34 cellular contexts compared by ENCODE assay signal in the genomic region with DNA sequence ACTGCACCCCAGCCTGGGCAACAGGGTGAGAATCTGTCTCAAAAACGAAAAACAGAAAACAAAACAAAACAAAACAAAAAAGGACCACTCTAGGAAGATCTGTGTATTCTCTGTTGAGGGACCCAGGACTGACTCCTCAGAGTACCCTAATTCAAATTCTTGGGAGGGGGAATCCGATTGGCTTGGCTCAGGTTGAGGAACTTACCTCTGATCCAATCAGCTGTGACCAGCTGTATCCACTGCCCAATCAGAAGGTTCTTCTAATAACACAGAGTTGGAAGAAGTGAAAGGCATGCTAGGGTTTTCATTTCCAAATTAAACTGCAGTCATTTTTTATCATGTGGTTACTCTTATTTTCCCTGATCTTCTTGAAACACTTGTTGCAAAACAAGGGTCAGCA.
DNase-seq lines count a peak whose midpoint lies in the region; ATAC-seq, FAIRE-seq and TF ChIP-seq lines count a peak whose summit lies in the region.
"Had no signal": no experiment of that assay in that cellular context is flagged by ENCODE, and none has a peak within 500 bp of the region (broad histone marks: within the 10 kb centered on the region; RNA-seq: fewer than 3 reads in every experiment).

No MANE protein-coding gene starts in this region.

- H2BK20ac ChIP-seq in H1 (ENCODE audit: low read length), result no peak overlapping the region

- H3K4me3 ChIP-seq in H1 (ENCODE audit: extremely low read depth in 1 of 4, insufficient read depth in 2 of 4, low read depth in 3 of 4, low read length in 4 of 4) (no peak overlapping the region), testis (peak overlapping the region in 1 of 2 donors; percentile 12), suprapubic skin (no peak overlapping the region)
- H3K4me3 ChIP-seq: GM23338, left lung, neural progenitor cell, stomach, tibial artery had no signal

- H3K56ac ChIP-seq in H1 (replicated peaks; ENCODE audit: insufficient read length, low read depth, low read length), result no peak overlapping the region

- no peak for ATAC-seq in activated naive CD4-positive, alpha-beta T cell treated with anti-CD3 and anti-CD28 coated beads, Interleukin-2, amount 50 U/mL, for 72 hours
- ATAC-seq in T-cell (replicated peaks in 1 of 4) (no peak), HG03175 (IDR thresholded peaks at IDR 0.05; ENCODE audit: unreplicated experiment) (no peak)
- ATAC-seq: esophagus mucosa, GM23338, left lung had no signal

- no peak overlapping the region for H2BK12ac ChIP-seq in H1 (ENCODE audit: low read depth, low read length)

- no peak overlapping the region for H3K23ac ChIP-seq in H1 (ENCODE audit: insufficient read length)

- no peak overlapping the region for H2BK5ac ChIP-seq in H1 (ENCODE audit: low read depth, low read length)

- no peak overlapping the region for H3K4me3 Mint-ChIP-seq in T-cell
- H3K4me3 Mint-ChIP-seq: activated CD4-positive, alpha-beta memory T cell treated with anti-CD3 and anti-CD28 coated beads, Interleukin-2, amount 10 ng/mL, durations not matched to agents 7 days and 5 days; GM23338; HFFc6; memory B cell; neural progenitor cell had no signal

- CTCF ChIA-PET in T-cell (lab: Charles Lee) (no interaction called here), H1 (lab: Charles Lee; ENCODE audit: partially characterized antibody) (interaction anchor here (1.4 kb wide), 1 partner anchor 9 kb away, joined by 6 read pairs; no protein-coding TSS in a partner anchor)

- H3K4me2 ChIP-seq in H1 (ENCODE audit: insufficient read depth in 1 of 2, low read depth in 2 of 2, low read length in 2 of 2), result no peak overlapping the region
- H3K4me2 ChIP-seq: GM23338, neural progenitor cell had no signal

- intact Hi-C loops in testis (cut with DNase I; ENCODE audit: low total_unique reads), result no loop called here

- H3K4me1 ChIP-seq in H1 (replicated peaks in 1 of 4; ENCODE audit: control insufficient read depth in 3 of 4, insufficient read depth in 4 of 4, low read length in 3 of 4) (peaks cover 0 to 4% (median 0%) of the 10 kb centered on the region in 4 experiments; a peak in 3 of 7 replicates), testis (no peaks in the 10 kb centered on the region), suprapubic skin (no peaks in the 10 kb centered on the region)
- H3K4me1 ChIP-seq: BE2C, Caco-2, left lung, parathyroid adenoma, stomach, tibial artery had no signal

- no peak overlapping the region for H3K9ac ChIP-seq in H1 (replicated peaks in 1 of 4; ENCODE audit: extremely low read depth in 1 of 4, low read depth in 3 of 4, low read length in 3 of 4)
- H3K9ac ChIP-seq: neural progenitor cell, parathyroid adenoma had no signal

- H3K27ac ChIP-seq in H1 (ENCODE audit: low read depth, low read length), result no peak overlapping the region
- no peak overlapping the region for H3K27ac ChIP-seq in testis
- H3K27ac ChIP-seq in suprapubic skin, result no peak overlapping the region
- H3K27ac ChIP-seq: left lung, neural progenitor cell, parathyroid adenoma, stomach, tibial artery had no signal

- H3K9me3 ChIP-seq in H1 (ENCODE audit: insufficient read depth in 2 of 2, low read depth in 1 of 2, low read length in 1 of 2) (no peaks in the 10 kb centered on the region), testis (no peaks in the 10 kb centered on the region), suprapubic skin (no peaks in the 10 kb centered on the region)
- H3K9me3 ChIP-seq: BE2C, Caco-2, left lung, stomach, tibial artery had no signal

- H3K4me1 Mint-ChIP-seq in T-cell, result peaks cover 48 to 55% (median 52%) of the 10 kb centered on the region in 3 donors

- FAIRE-seq in H1 (lab: Jason Lieb, UNC), result no peak
- FAIRE-seq: islet of Langerhans, small intestine had no signal

- H3K79me2 ChIP-seq in H1 (ENCODE audit: control insufficient read depth in 1 of 2, insufficient read depth in 2 of 2, low read length in 2 of 2), result no peaks in the 10 kb centered on the region; a peak in 1 of 4 replicates
- H3K79me2 ChIP-seq: parathyroid adenoma had no signal

- no peaks in the 10 kb centered on the region for H3K79me1 ChIP-seq in H1 (ENCODE audit: low read depth, low read length)

- no peak overlapping the region for H4K8ac ChIP-seq in H1 (ENCODE audit: extremely low read depth, insufficient read depth, low read length)

- H3K27me3 ChIP-seq in H1 (replicated peaks in 1 of 4; ENCODE audit: control insufficient read depth in 3 of 4, extremely low read depth in 1 of 4, insufficient read depth in 3 of 4, low read length in 3 of 4) (no peaks in the 10 kb centered on the region), testis (no peaks in the 10 kb centered on the region), suprapubic skin (no peaks in the 10 kb centered on the region)
- H3K27me3 ChIP-seq: BE2C, left lung, neural progenitor cell, stomach, tibial artery had no signal

- H3K18ac ChIP-seq in H1 (ENCODE audit: extremely low read depth, low read length), result no peak overlapping the region

- no peaks in the 10 kb centered on the region for H3K36me3 ChIP-seq in H1 (ENCODE audit: control insufficient read depth in 2 of 4, insufficient read depth in 4 of 4, low read length in 3 of 4)
- H3K36me3 ChIP-seq in testis (ENCODE audit: low read depth, missing control alignments), result no peaks in the 10 kb centered on the region
- no peaks in the 10 kb centered on the region for H3K36me3 ChIP-seq in suprapubic skin
- H3K36me3 ChIP-seq: BE2C, neural progenitor cell, tibial artery had no signal

- peaks cover 7 to 30% of the 10 kb centered on the region in 2 donors for H3K36me3 Mint-ChIP-seq in activated naive CD4-positive, alpha-beta T cell treated with anti-CD3 and anti-CD28 coated beads, Interleukin-2, amount 50 U/mL, for 72 hours
- H3K36me3 Mint-ChIP-seq in T-cell, result peaks cover 25% of the 10 kb centered on the region
- H3K36me3 Mint-ChIP-seq: neural progenitor cell had no signal

- no peak overlapping the region for H2AK5ac ChIP-seq in H1 (ENCODE audit: low read depth, low read length)

- no peak for TF ChIP-seq CTCF in H1 (IDR thresholded peaks at IDR 0.05; ENCODE audit: control extremely low read depth in 1 of 3, insufficient read depth in 1 of 3, low read depth in 1 of 3, low read length in 3 of 3)
- no peak for TF ChIP-seq CTCF in testis (IDR thresholded peaks at IDR 0.05)
- no peak for TF ChIP-seq CTCF in suprapubic skin (IDR thresholded peaks at IDR 0.05)

- H3K27me3 Mint-ChIP-seq in T-cell, result no peaks in the 10 kb centered on the region
- H3K27me3 Mint-ChIP-seq: activated CD4-positive, alpha-beta memory T cell treated with anti-CD3 and anti-CD28 coated beads, Interleukin-2, amount 10 ng/mL, durations not matched to agents 7 days and 5 days; memory B cell had no signal

- H3K14ac ChIP-seq in H1 (ENCODE audit: insufficient read length), result no peak overlapping the region

- H3K27ac Mint-ChIP-seq in activated naive CD4-positive, alpha-beta T cell treated with anti-CD3 and anti-CD28 coated beads, Interleukin-2, amount 50 U/mL, for 72 hours, result peak overlapping the region; percentile 25 to 36
- H3K27ac Mint-ChIP-seq in T-cell, result peak overlapping the region; percentile 44 to 45
- H3K27ac Mint-ChIP-seq: activated CD4-positive, alpha-beta memory T cell treated with anti-CD3 and anti-CD28 coated beads, Interleukin-2, amount 10 ng/mL, durations not matched to agents 7 days and 5 days; GM23338; HFFc6; memory B cell; neural progenitor cell had no signal

- TF ChIP-seq EP300 in H1 (IDR thresholded peaks at IDR 0.05; ENCODE audit: borderline replicate concordance in 1 of 2, low read depth in 2 of 2, low read length in 2 of 2), result no peak
- TF ChIP-seq EP300 in suprapubic skin (IDR thresholded peaks at IDR 0.05), result no peak

- H3K4ac ChIP-seq in H1 (replicated peaks; ENCODE audit: insufficient read length, low read depth, low read length), result no peak overlapping the region

- POLR2A ChIA-PET in T-cell (lab: Charles Lee) (no interaction called here), H1 (lab: Charles Lee; ENCODE audit: partially characterized antibody) (no interaction called here)

- no peak overlapping the region for H2BK15ac ChIP-seq in H1 (ENCODE audit: low read length)

- no peak overlapping the region for H4K5ac ChIP-seq in H1 (ENCODE audit: insufficient read length, low read depth, low read length)

- H2AFZ ChIP-seq in H1 (ENCODE audit: low read length), result no peak overlapping the region
- H2AFZ ChIP-seq: GM23338, neural progenitor cell, parathyroid adenoma had no signal

- H2BK120ac ChIP-seq in H1 (replicated peaks; ENCODE audit: low read depth, low read length), result no peak overlapping the region

- H4K91ac ChIP-seq in H1 (replicated peaks; ENCODE audit: insufficient read length, low read length), result no peak overlapping the region

- no peak for TF ChIP-seq POLR2A in H1 (IDR thresholded peaks at IDR 0.05; ENCODE audit: control extremely low read depth in 1 of 2, low read depth in 2 of 2, low read length in 2 of 2)
- no peak for TF ChIP-seq POLR2A in testis (IDR thresholded peaks at IDR 0.05)
- TF ChIP-seq POLR2A in suprapubic skin (IDR thresholded peaks at IDR 0.05), result no peak

- no peak for TF ChIP-seq RAD21 in H1 (IDR thresholded peaks at IDR 0.05 in 1 of 2, conservative IDR thresholded peaks at IDR 0.05 in 1 of 2; ENCODE audit: low read depth in 2 of 2, low read length in 2 of 2)

- peaks cover 3 to 9% of the 10 kb centered on the region in 2 donors for H3K9me3 Mint-ChIP-seq in activated naive CD4-positive, alpha-beta T cell treated with anti-CD3 and anti-CD28 coated beads, Interleukin-2, amount 50 U/mL, for 72 hours
- no peaks in the 10 kb centered on the region for H3K9me3 Mint-ChIP-seq in T-cell
- H3K9me3 Mint-ChIP-seq: GM23338, memory B cell, neural progenitor cell had no signal

- no peaks in the 10 kb centered on the region for H3K23me2 ChIP-seq in H1 (ENCODE audit: low read depth, low read length)

- no peak for DNase-seq in activated naive CD4-positive, alpha-beta T cell treated with anti-CD3 and anti-CD28 coated beads, Interleukin-2, amount 50 U/mL, for 72 hours (ENCODE audit: low spot score in 2 of 2)
- DNase-seq in activated naive CD4-positive, alpha-beta T cell treated with anti-CD3 and anti-CD28 coated beads, Interleukin-2, amount 50 U/mL, for 16 hours, result no peak
- DNase-seq in T-cell, result no peak
- DNase-seq in H1 (ENCODE audit: low read depth in 1 of 2, low spot score in 2 of 2), result no peak
- peak; percentile 39 for DNase-seq in testis
- DNase-seq in NCI-H2081 treated with DMSO at 0.1 percent for 48 hours (lab: John Stamatoyannopoulos, UW), result no peak
- no peak for DNase-seq in suprapubic skin (ENCODE audit: low spot score in 2 of 2)
- DNase-seq: activated CD4-positive, alpha-beta memory T cell treated with anti-CD3 and anti-CD28 coated beads, Interleukin-2, amount 10 ng/mL, durations not matched to agents 7 days and 5 days; activated CD4-positive, CD25-positive, alpha-beta regulatory T cell treated with anti-CD3 and anti-CD28 coated beads, Interleukin-2, amount 50 U/mL, for 72 hours; BE2C; Caco-2; central memory CD4-positive, alpha-beta T cell; cortex of kidney; DMS53; effector memory CD4-positive, alpha-beta T cell; HFFc6; KBM-7; left lung; NCI-H1105; NCI-H187 treated with DMSO at 0.1 percent for 48 hours; NCI-H2227 treated with DMSO at 0.1 percent for 48 hours; NCI-H526 treated with DMSO at 0.1 percent for 48 hours; NK-92 treated with Interleukin-12 subunit alpha and Interleukin-12 subunit beta, amount 100 ng/mL, for 24 hours; retina; small intestine; stomach; tibial artery had no signal

- H4K20me1 ChIP-seq in H1 (replicated peaks in 1 of 2; ENCODE audit: control insufficient read depth in 1 of 2, insufficient read depth in 2 of 2, low read length in 2 of 2), result no peaks in the 10 kb centered on the region

- 88% methylated on average over 2 of the region's 2 CpGs; no CpG with 5 or more reads in 1 of the 2 experiments for WGBS in H1 (ENCODE audit: extremely low coverage in 1 of 2, insufficient coverage in 1 of 2, insufficient read length in 1 of 2, insufficient replicate concordance in 2 of 2, low coverage in 1 of 2, low lambda C conversion rate in 2 of 2, missing lambda C conversion rate in 1 of 2), 2 experiments
- 53 to 77% methylated on average over 2 of the region's 2 CpGs for WGBS in testis, 2 donors
- 78% methylated on average over 2 of the region's 2 CpGs for whole genome bisulfite sequencing in suprapubic skin
